ENCODE assay signal across 8 cellular contexts in genomic region chr5:140145818-140146522, GRCh38. TPM values are rescaled to one million over a fixed set of nuclear protein-coding genes. Genes with fewer than 3 reads are reported as not detected.
DNase-seq lines count a peak whose midpoint lies in the region; ATAC-seq, FAIRE-seq and TF ChIP-seq lines count a peak whose summit lies in the region.

No MANE protein-coding gene starts in this region.

- peaks cover 40 to 47% of the 10 kb centered on the region in 2 donors for H3K4me1 ChIP-seq in duodenal mucosa (ENCODE audit: control insufficient read depth in 1 of 2, insufficient read depth in 2 of 2, low read length in 2 of 2)
- H3K4me1 ChIP-seq in HepG2 (ENCODE audit: insufficient read depth, low read length): peaks cover 50% of the 10 kb centered on the region

- H3K4me1 Mint-ChIP-seq in activated CD4-positive, alpha-beta T cell treated with anti-CD3 and anti-CD28 coated beads, Interleukin-2, amount 10 ng/mL, durations not matched to agents 7 days and 5 days: peaks cover 13% of the 10 kb centered on the region

- peaks cover 30% of the 10 kb centered on the region for H3K27me3 Mint-ChIP-seq in activated CD4-positive, alpha-beta T cell treated with anti-CD3 and anti-CD28 coated beads, Interleukin-2, amount 10 ng/mL, durations not matched to agents 7 days and 5 days

- 18% methylated on average over 33 of the region's 64 CpGs for WGBS in HepG2 (ENCODE audit: low lambda C conversion rate)

- H3K27me3 ChIP-seq in duodenal mucosa (ENCODE audit: control insufficient read depth in 1 of 2, insufficient read depth in 2 of 2, low read length in 2 of 2) (peaks cover 0 to 5% of the 10 kb centered on the region in 2 donors), HepG2 (ENCODE audit: control insufficient read depth in 1 of 2, insufficient read depth in 2 of 2, low read length in 2 of 2) (peaks cover 1 to 5% of the 10 kb centered on the region in 2 experiments; a peak in 1 of 5 replicates)

- H3K36me3 ChIP-seq in duodenal mucosa (ENCODE audit: control insufficient read depth in 1 of 2, insufficient read depth in 2 of 2, low read length in 2 of 2) (no peaks in the 10 kb centered on the region), HepG2 (replicated peaks in 1 of 2; ENCODE audit: control insufficient read depth in 1 of 2, insufficient read depth in 2 of 2, low read length in 2 of 2) (no peaks in the 10 kb centered on the region)

- DNase-seq in LoVo (ENCODE audit: low spot score) (peak; percentile 75), HepG2 (ENCODE audit: low spot score) (peak; percentile 38), A172 (ENCODE audit: low spot score) (no peak), NCI-H345 treated with DMSO at 0.1 percent for 48 hours (lab: John Stamatoyannopoulos, UW; ENCODE audit: unreplicated experiment) (no peak)
- DNase-seq in activated CD4-positive, alpha-beta T cell treated with anti-CD3 and anti-CD28 coated beads, Interleukin-2, amount 10 ng/mL, durations not matched to agents 7 days and 5 days: peak; percentile 44
- DNase-seq in stimulated activated CD4-positive, alpha-beta T cell treated with anti-CD3 and anti-CD28 coated beads, Interleukin-2, amount 100 ng/mL, for 24 hours: peak; percentile 56 to 75

- BruUV-seq in HepG2 (replicated peaks; lab: Mats Ljungman, UMichigan): no TSS peak

- TF ChIP-seq EP300 in HepG2 (IDR thresholded peaks at IDR 0.05; ENCODE audit: low read depth in 2 of 2, low read length in 2 of 2): no peak
- TF ChIP-seq EP300 in HepG2 (CRISPR knock-in tag; IDR thresholded peaks at IDR 0.05; ENCODE audit: borderline replicate concordance): no peak

- ATAC-seq in GM19023 (IDR thresholded peaks at IDR 0.05; ENCODE audit: unreplicated experiment): peak; percentile 66
- peak; percentile 90 for ATAC-seq in HepG2

- FAIRE-seq in HepG2 (lab: Jason Lieb, UNC): no peak

- peak overlapping the region; percentile 67 for H3K4me3 ChIP-seq in duodenal mucosa (ENCODE audit: low read depth in 1 of 2, low read length in 2 of 2)
- H3K4me3 ChIP-seq in HepG2 (replicated peaks in 1 of 3; ENCODE audit: insufficient read depth in 1 of 3, low read depth in 2 of 3, low read length in 3 of 3): peak overlapping the region; percentile 49 to 69 (median 54); a peak in 4 of 6 replicates

- no peaks in the 10 kb centered on the region for H3K79me2 ChIP-seq in HepG2 (ENCODE audit: insufficient read depth, low read length)

- H3K4me2 ChIP-seq in HepG2 (ENCODE audit: low read depth, low read length): peak overlapping the region; percentile 93

- H3K36me3 Mint-ChIP-seq in activated CD4-positive, alpha-beta T cell treated with anti-CD3 and anti-CD28 coated beads, Interleukin-2, amount 10 ng/mL, durations not matched to agents 7 days and 5 days (ENCODE audit: low read depth): no peaks in the 10 kb centered on the region

- H3K4me3 Mint-ChIP-seq in activated CD4-positive, alpha-beta T cell treated with anti-CD3 and anti-CD28 coated beads, Interleukin-2, amount 10 ng/mL, durations not matched to agents 7 days and 5 days: no peak overlapping the region

- CTCF ChIA-PET in activated CD4-positive, alpha-beta T cell treated with anti-CD3 and anti-CD28 coated beads, Interleukin-2, amount 10 ng/mL, durations not matched to agents 7 days and 5 days (lab: Charles Lee): interaction anchor here (0.6 to 4.5 kb wide), 13 partner anchors 9 to 543 kb away, joined by 3 to 30 read pairs (median 5); no protein-coding TSS in a partner anchor
- CTCF ChIA-PET in HepG2 (lab: Yijun Ruan, JAX; ENCODE audit: low intra/inter-chr PET ratio, low total read pairs): interaction anchor here (2.6 to 4.7 kb wide), 2 partner anchors 11 to 72 kb away, joined by 20 to 37 read pairs; no protein-coding TSS in a partner anchor

- no peak overlapping the region for H2AFZ ChIP-seq in HepG2 (ENCODE audit: low read length)

- intact Hi-C loops in HepG2 (cut with micrococcal nuclease; ENCODE audit: unreplicated experiment): loop anchor here (1.0 kb wide), 1 partner anchor 11 kb away; no protein-coding TSS in a partner anchor

- H3K27ac Mint-ChIP-seq in activated CD4-positive, alpha-beta T cell treated with anti-CD3 and anti-CD28 coated beads, Interleukin-2, amount 10 ng/mL, durations not matched to agents 7 days and 5 days: no peak overlapping the region

- H3K9me3 Mint-ChIP-seq in activated CD4-positive, alpha-beta T cell treated with anti-CD3 and anti-CD28 coated beads, Interleukin-2, amount 10 ng/mL, durations not matched to agents 7 days and 5 days: no peaks in the 10 kb centered on the region

- H3K27ac ChIP-seq in duodenal mucosa (ENCODE audit: low read depth, low read length) (no peak overlapping the region), HepG2 (ENCODE audit: extremely low read length, insufficient read depth, low read length) (no peak overlapping the region)

- H4K20me1 ChIP-seq in HepG2 (ENCODE audit: insufficient read depth, low read length): peaks cover 19% of the 10 kb centered on the region

- no peak for TF ChIP-seq POLR2A in HepG2 (IDR thresholded peaks at IDR 0.05; ENCODE audit: insufficient read depth in 1 of 2, low read depth in 2 of 2, low read length in 2 of 2)

- POLR2A ChIA-PET in activated CD4-positive, alpha-beta T cell treated with anti-CD3 and anti-CD28 coated beads, Interleukin-2, amount 10 ng/mL, durations not matched to agents 7 days and 5 days (lab: Charles Lee): no interaction called here
- POLR2A ChIA-PET in HepG2 (lab: Yijun Ruan, JAX): interaction anchor here (1.0 to 1.1 kb wide), 3 partner anchors 11 to 38 kb away, joined by 3 to 6 read pairs (median 3); no protein-coding TSS in a partner anchor

- TF ChIP-seq RAD21 in HepG2 (CRISPR knock-in tag; IDR thresholded peaks at IDR 0.05): peak; percentile 89

- H3K9ac ChIP-seq in duodenal mucosa (ENCODE audit: low read depth in 1 of 2, low read length in 2 of 2) (peak overlapping the region; percentile 52 to 67), HepG2 (ENCODE audit: insufficient read depth, low read depth, low read length) (peak overlapping the region; percentile 32; the same call in 1 of the 2 replicates)

- H3K9me3 ChIP-seq in duodenal mucosa (ENCODE audit: control insufficient read depth in 1 of 2, low read length in 2 of 2) (no peaks in the 10 kb centered on the region), HepG2 (ENCODE audit: low read length) (no peaks in the 10 kb centered on the region)

- in situ Hi-C loops in HepG2 (cut with HindIII; ENCODE audit: extremely low pct_ligation_motif_present, low pct_unique_long_range_greater_than_20kb): loop anchor here (5.0 kb wide), 1 partner anchor 359 kb away; no protein-coding TSS in a partner anchor

- peak; percentile 76 for TF ChIP-seq CTCF in HepG2 (CRISPR knock-in tag; IDR thresholded peaks at IDR 0.05)

RNA-seq across cellular contexts. Expression of gene IGIP, which starts 20.2 kb away (rescaled TPM):
- 1 to 10 TPM; 5.1 to 5.3 TPM for total RNA-seq in activated CD4-positive, alpha-beta T cell treated with anti-CD3 and anti-CD28 coated beads, Interleukin-2, amount 10 ng/mL, durations not matched to agents 7 days and 5 days
- total RNA-seq in HepG2 (2016; rRNA removed; fragmentation: Illumina TruSeq; extraction: Trizol): 2.1 and 2.4 TPM in 2 replicates
- total RNA-seq in HepG2 (2016; cell fraction: cytosol; rRNA removed; fragmentation: Illumina TruSeq; extraction: Trizol; ENCODE audit: low read depth): 0.09 and 0.10 TPM in 2 replicates
- total RNA-seq in HepG2 (2016; cell fraction: insoluble cytoplasmic fraction; rRNA removed; fragmentation: Illumina TruSeq; extraction: Trizol): 1.8 and 2.2 TPM in 2 replicates
- total RNA-seq in HepG2 (2016; cell fraction: membrane; rRNA removed; fragmentation: Illumina TruSeq; extraction: Trizol): 0.34 and 0.59 TPM in 2 replicates
- total RNA-seq in HepG2 (2016; cell fraction: nucleus; rRNA removed; fragmentation: Illumina TruSeq; extraction: Trizol): 8.3 and 8.9 TPM in 2 replicates
- 1.4 and 1.7 TPM in 2 replicates for polyA plus RNA-seq in HepG2 (2011; rRNA removed)
- 0.51 and 0.97 TPM in 2 replicates for polyA plus RNA-seq in HepG2 (2011; cell fraction: cytosol; rRNA removed)
- 3.2 and 4.1 TPM in 2 replicates for polyA plus RNA-seq in HepG2 (2011; cell fraction: nucleus; rRNA removed)
- 3.6 TPM in 2 replicates for polyA plus RNA-seq in HepG2 (2012)
- polyA plus RNA-seq in HepG2 (2016; cell fraction: cytosol; fragmentation: Illumina TruSeq; extraction: Trizol; ENCODE audit: low read depth): 0.14 TPM in 1 of 2 replicates, not detected in the other
- 1.4 and 1.5 TPM in 2 replicates for polyA plus RNA-seq in HepG2 (2016; cell fraction: insoluble cytoplasmic fraction; fragmentation: Illumina TruSeq; extraction: Trizol; ENCODE audit: low read depth)
- polyA plus RNA-seq in HepG2 (2016; cell fraction: membrane; fragmentation: Illumina TruSeq; extraction: Trizol; ENCODE audit: low read depth): 0.10 and 0.17 TPM in 2 replicates
- 4.7 and 5.2 TPM in 2 replicates for polyA plus RNA-seq in HepG2 (2016; cell fraction: nucleus; fragmentation: Illumina TruSeq; extraction: Trizol; ENCODE audit: insufficient read depth, low read depth)
- polyA minus RNA-seq in HepG2 (2011; rRNA and poly(A)+ RNA removed; ENCODE audit: low replicate concordance): 1.4 and 1.8 TPM in 2 replicates
- polyA minus RNA-seq in HepG2 (2011; cell fraction: cytosol; rRNA and poly(A)+ RNA removed): 1.4 and 1.7 TPM in 2 replicates
- polyA minus RNA-seq in HepG2 (2011; cell fraction: nucleus; rRNA and poly(A)+ RNA removed): 11.8 and 12.3 TPM in 2 replicates
- total RNA-seq in A172 (2014; rRNA removed; shearing (Covaris generic)): 2.5 and 3.2 TPM in 2 replicates

RNA-seq across cellular contexts. Expression of gene CYSTM1, which starts 29.0 kb away (rescaled TPM):
- total RNA-seq in activated CD4-positive, alpha-beta T cell treated with anti-CD3 and anti-CD28 coated beads, Interleukin-2, amount 10 ng/mL, durations not matched to agents 7 days and 5 days: 10 to 100 TPM in 1 of 2 experiments, 1 to 10 TPM in 1; 8.6 to 10.3 TPM
- total RNA-seq in HepG2 (2016; rRNA removed; fragmentation: Illumina TruSeq; extraction: Trizol): 40.0 and 52.7 TPM in 2 replicates
- 16.3 and 21.9 TPM in 2 replicates for total RNA-seq in HepG2 (2016; cell fraction: cytosol; rRNA removed; fragmentation: Illumina TruSeq; extraction: Trizol; ENCODE audit: low read depth)
- 37.6 and 58.4 TPM in 2 replicates for total RNA-seq in HepG2 (2016; cell fraction: insoluble cytoplasmic fraction; rRNA removed; fragmentation: Illumina TruSeq; extraction: Trizol)
- total RNA-seq in HepG2 (2016; cell fraction: membrane; rRNA removed; fragmentation: Illumina TruSeq; extraction: Trizol): 15.0 and 21.9 TPM in 2 replicates
- total RNA-seq in HepG2 (2016; cell fraction: nucleus; rRNA removed; fragmentation: Illumina TruSeq; extraction: Trizol): 17.2 and 20.7 TPM in 2 replicates
- 73.4 and 85.0 TPM in 2 replicates for polyA plus RNA-seq in HepG2 (2011; rRNA removed)
- 80.7 and 95.8 TPM in 2 replicates for polyA plus RNA-seq in HepG2 (2011; cell fraction: cytosol; rRNA removed)
- 17.5 and 23.1 TPM in 2 replicates for polyA plus RNA-seq in HepG2 (2011; cell fraction: nucleus; rRNA removed)
- polyA plus RNA-seq in HepG2 (2012): 32.8 and 35.3 TPM in 2 replicates
- 23.1 and 29.4 TPM in 2 replicates for polyA plus RNA-seq in HepG2 (2016; cell fraction: cytosol; fragmentation: Illumina TruSeq; extraction: Trizol; ENCODE audit: low read depth)
- polyA plus RNA-seq in HepG2 (2016; cell fraction: insoluble cytoplasmic fraction; fragmentation: Illumina TruSeq; extraction: Trizol; ENCODE audit: low read depth): 83.1 and 90.8 TPM in 2 replicates
- polyA plus RNA-seq in HepG2 (2016; cell fraction: membrane; fragmentation: Illumina TruSeq; extraction: Trizol; ENCODE audit: low read depth): 20.1 and 22.6 TPM in 2 replicates
- polyA plus RNA-seq in HepG2 (2016; cell fraction: nucleus; fragmentation: Illumina TruSeq; extraction: Trizol; ENCODE audit: insufficient read depth, low read depth): 32.0 and 35.2 TPM in 2 replicates
- 67.0 and 122 TPM in 2 replicates for polyA minus RNA-seq in HepG2 (2011; rRNA and poly(A)+ RNA removed; ENCODE audit: low replicate concordance)
- polyA minus RNA-seq in HepG2 (2011; cell fraction: cytosol; rRNA and poly(A)+ RNA removed): 18.4 and 25.9 TPM in 2 replicates
- 12.2 and 14.5 TPM in 2 replicates for polyA minus RNA-seq in HepG2 (2011; cell fraction: nucleus; rRNA and poly(A)+ RNA removed)
- total RNA-seq in A172 (2014; rRNA removed; shearing (Covaris generic)): 48.4 and 54.9 TPM in 2 replicates

RNA-seq across cellular contexts. Expression of gene PURA, which starts 32.1 kb away (rescaled TPM):
- total RNA-seq in activated CD4-positive, alpha-beta T cell treated with anti-CD3 and anti-CD28 coated beads, Interleukin-2, amount 10 ng/mL, durations not matched to agents 7 days and 5 days: 10 to 100 TPM; 15.5 to 15.7 TPM
- 5.0 and 6.8 TPM in 2 replicates for total RNA-seq in HepG2 (2016; rRNA removed; fragmentation: Illumina TruSeq; extraction: Trizol)
- 0.30 and 0.97 TPM in 2 replicates for total RNA-seq in HepG2 (2016; cell fraction: cytosol; rRNA removed; fragmentation: Illumina TruSeq; extraction: Trizol; ENCODE audit: low read depth)
- 4.7 and 5.6 TPM in 2 replicates for total RNA-seq in HepG2 (2016; cell fraction: insoluble cytoplasmic fraction; rRNA removed; fragmentation: Illumina TruSeq; extraction: Trizol)
- 2.4 and 2.5 TPM in 2 replicates for total RNA-seq in HepG2 (2016; cell fraction: membrane; rRNA removed; fragmentation: Illumina TruSeq; extraction: Trizol)
- 12.4 and 12.9 TPM in 2 replicates for total RNA-seq in HepG2 (2016; cell fraction: nucleus; rRNA removed; fragmentation: Illumina TruSeq; extraction: Trizol)
- polyA plus RNA-seq in HepG2 (2011; rRNA removed): 1.9 and 2.0 TPM in 2 replicates
- 1.0 and 1.4 TPM in 2 replicates for polyA plus RNA-seq in HepG2 (2011; cell fraction: cytosol; rRNA removed)
- 2.3 and 2.9 TPM in 2 replicates for polyA plus RNA-seq in HepG2 (2011; cell fraction: nucleus; rRNA removed)
- 4.9 and 5.4 TPM in 2 replicates for polyA plus RNA-seq in HepG2 (2012)
- polyA plus RNA-seq in HepG2 (2016; cell fraction: cytosol; fragmentation: Illumina TruSeq; extraction: Trizol; ENCODE audit: low read depth): 0.85 and 1.1 TPM in 2 replicates
- 5.5 and 6.1 TPM in 2 replicates for polyA plus RNA-seq in HepG2 (2016; cell fraction: insoluble cytoplasmic fraction; fragmentation: Illumina TruSeq; extraction: Trizol; ENCODE audit: low read depth)
- polyA plus RNA-seq in HepG2 (2016; cell fraction: membrane; fragmentation: Illumina TruSeq; extraction: Trizol; ENCODE audit: low read depth): 1.4 and 1.9 TPM in 2 replicates
- 6.2 and 7.4 TPM in 2 replicates for polyA plus RNA-seq in HepG2 (2016; cell fraction: nucleus; fragmentation: Illumina TruSeq; extraction: Trizol; ENCODE audit: insufficient read depth, low read depth)
- polyA minus RNA-seq in HepG2 (2011; rRNA and poly(A)+ RNA removed; ENCODE audit: low replicate concordance): 2.9 and 3.8 TPM in 2 replicates
- 5.7 and 6.0 TPM in 2 replicates for polyA minus RNA-seq in HepG2 (2011; cell fraction: cytosol; rRNA and poly(A)+ RNA removed)
- polyA minus RNA-seq in HepG2 (2011; cell fraction: nucleus; rRNA and poly(A)+ RNA removed): 26.4 and 31.0 TPM in 2 replicates
- 10.6 and 11.5 TPM in 2 replicates for total RNA-seq in A172 (2014; rRNA removed; shearing (Covaris generic))

Comparison
In these comparisons a context has a peak if more than half of its experiments do, and no peak if none do; other contexts are left out.
1. DNase-seq: peak in LoVo (single experiment), activated CD4-positive, alpha-beta T cell treated with anti-CD3 and anti-CD28 coated beads, Interleukin-2, amount 10 ng/mL, durations not matched to agents 7 days and 5 days (single experiment), HepG2 (single experiment) and stimulated activated CD4-positive, alpha-beta T cell treated with anti-CD3 and anti-CD28 coated beads, Interleukin-2, amount 100 ng/mL, for 24 hours (2 of 2); none in A172 (single experiment) and NCI-H345 treated with DMSO at 0.1 percent for 48 hours (single experiment).